Comparison of ENCODE assay signal across 10 cellular contexts in the genomic region with DNA sequence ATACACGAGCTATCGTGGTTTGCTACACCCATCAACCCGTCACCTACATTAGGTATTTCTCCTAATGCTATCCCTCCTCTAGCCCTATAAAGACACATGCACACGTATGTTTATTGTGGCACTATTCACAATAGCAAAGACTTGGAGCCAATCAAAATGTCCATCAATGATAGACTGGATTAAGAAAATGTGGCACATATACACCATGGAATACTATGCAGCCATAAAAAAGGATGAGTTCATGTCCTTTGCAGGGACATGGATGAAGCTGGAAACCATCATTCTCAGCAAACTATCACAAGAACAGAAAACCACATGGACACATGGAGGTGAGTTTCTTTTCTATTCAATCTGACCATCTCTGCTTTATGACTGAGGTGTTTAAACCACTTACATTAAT. TPM values are rescaled to one million over a fixed set of nuclear protein-coding genes. Genes with fewer than 3 reads are reported as not detected.
"Had no signal": no experiment of that assay in that cellular context is flagged by ENCODE, and none has a peak within 500 bp of the region (broad histone marks: within the 10 kb centered on the region; RNA-seq: fewer than 3 reads in every experiment).

No MANE protein-coding gene starts in this region.

RNA-seq across cellular contexts. Expression of gene BEX2, which starts 5.1 kb away (rescaled TPM):
- total RNA-seq: RPMI7951, SJCRH30, SJSA1 had no signal

RNA-seq across cellular contexts. Expression of gene TCEAL7, which starts 24.4 kb away (rescaled TPM):
- total RNA-seq: OCI-LY7, PC-3, PC-9, RPMI7951, SJSA1, SK-MEL-5, T-cell had no signal

RNA-seq across cellular contexts. Expression of gene TCEAL5, which starts 29.1 kb away (rescaled TPM):
- total RNA-seq: OCI-LY7, PC-3, PC-9, Peyer's patch, Right ventricle myocardium inferior, RPMI7951, SJCRH30, SJSA1, SK-MEL-5, T-cell had no signal
